10 cellular contexts compared by ENCODE assay signal in the genomic region with DNA sequence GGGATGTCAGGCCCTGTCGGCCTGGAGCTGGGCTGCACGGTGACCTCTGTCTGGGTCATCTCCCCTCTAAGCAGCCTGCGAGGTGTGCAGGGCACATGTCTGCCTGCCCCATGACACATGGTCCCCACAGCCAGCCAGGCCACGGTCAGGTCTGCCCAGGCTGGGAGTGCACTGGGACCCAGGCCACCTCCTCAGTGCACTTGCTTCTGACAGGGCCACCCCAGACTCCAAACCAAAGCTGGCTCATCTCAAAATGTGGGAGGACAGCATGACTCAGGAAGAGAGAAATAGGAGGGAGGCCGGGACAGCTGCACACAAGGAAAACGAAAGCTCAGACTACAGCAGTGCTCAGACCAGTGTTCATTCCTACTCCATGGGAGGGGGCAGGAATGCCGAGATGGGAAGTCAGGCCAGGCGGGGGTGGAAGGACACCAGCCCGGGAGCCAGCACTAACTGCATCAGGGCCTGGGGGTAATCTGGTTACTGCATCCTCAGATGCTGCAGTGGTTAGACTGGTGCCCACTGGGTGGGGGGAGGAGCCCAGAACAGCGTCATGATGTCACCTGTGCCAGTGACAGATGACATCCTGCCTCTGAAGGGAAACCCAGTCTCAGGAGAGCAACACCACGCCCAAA. TPM values are rescaled to one million over a fixed set of nuclear protein-coding genes. Genes with fewer than 3 reads are reported as not detected.
DNase-seq lines count a peak whose midpoint lies in the region; ATAC-seq, FAIRE-seq and TF ChIP-seq lines count a peak whose summit lies in the region.
"Had no signal": no experiment of that assay in that cellular context is flagged by ENCODE, and none has a peak within 500 bp of the region (broad histone marks: within the 10 kb centered on the region; RNA-seq: fewer than 3 reads in every experiment).

No MANE protein-coding gene starts in this region.

- H3K27me3 Mint-ChIP-seq in CD4-positive, alpha-beta memory T cell, result peaks cover 3 to 5% of the 10 kb centered on the region in 2 donors
- peaks cover 30% of the 10 kb centered on the region for H3K27me3 Mint-ChIP-seq in neural crest cell (ENCODE audit: low read depth)

- no peak for DNase-seq in CD4-positive, alpha-beta memory T cell
- DNase-seq in RCC 7860 (ENCODE audit: low spot score) (peak; percentile 47), esophagus squamous epithelium (lab: John Stamatoyannopoulos, UW) (no peak), neural crest cell (ENCODE audit: low read depth, low spot score) (no peak), DMS153 (lab: John Stamatoyannopoulos, UW) (no peak), foreskin melanocyte (no peak)
- DNase-seq: Kasumi-1 had no signal

- peak overlapping the region in 6 of 7 donors; percentile 17 to 77 (median 57) for H3K27ac Mint-ChIP-seq in CD4-positive, alpha-beta memory T cell
- H3K27ac Mint-ChIP-seq in neural crest cell (ENCODE audit: unreplicated experiment), result peak overlapping the region; percentile 88

- TF ChIP-seq CTCF in esophagus squamous epithelium (IDR thresholded peaks at IDR 0.05) (no peak), neural crest cell (conservative IDR thresholded peaks at IDR 0.05) (no peak)

- POLR2A ChIA-PET in CD4-positive, alpha-beta memory T cell (lab: Charles Lee; ENCODE audit: partially characterized antibody), result no interaction called here

- no peaks in the 10 kb centered on the region for H3K4me1 ChIP-seq in CD4-positive, alpha-beta memory T cell (ENCODE audit: insufficient read depth, low read length)
- H3K4me1 ChIP-seq in esophagus squamous epithelium, result peaks cover 16 to 42% (median 20%) of the 10 kb centered on the region in 3 donors

- intact Hi-C loops in CD4-positive, alpha-beta memory T cell (cut with micrococcal nuclease), result no loop called here
- intact Hi-C loops in esophagus squamous epithelium (cut with DNase I), result no loop called here

- H3K9me3 ChIP-seq in CD4-positive, alpha-beta memory T cell (ENCODE audit: control insufficient read depth in 1 of 2, low read length in 2 of 2), result no peaks in the 10 kb centered on the region
- peaks cover 0 to 3% (median 0%) of the 10 kb centered on the region in 3 donors for H3K9me3 ChIP-seq in esophagus squamous epithelium

- no peak for FAIRE-seq in RCC 7860 (lab: Jason Lieb, UNC)
- FAIRE-seq: GM18507 had no signal

- no peaks in the 10 kb centered on the region for H3K36me3 ChIP-seq in CD4-positive, alpha-beta memory T cell (ENCODE audit: insufficient read depth, low read length)
- H3K36me3 ChIP-seq in esophagus squamous epithelium, result peaks cover 0 to 26% (median 11%) of the 10 kb centered on the region in 3 donors

- no peak overlapping the region for H3K27ac ChIP-seq in CD4-positive, alpha-beta memory T cell (ENCODE audit: low read depth, low read length)
- peak overlapping the region; percentile 6 to 73 (median 57) for H3K27ac ChIP-seq in esophagus squamous epithelium

- no peak for TF ChIP-seq POLR2A in esophagus squamous epithelium (IDR thresholded peaks at IDR 0.05)

- 25 to 31% methylated on average over 7 of the region's 11 CpGs for WGBS in esophagus squamous epithelium, 2 donors

- no peak for ATAC-seq in GM19324 (IDR thresholded peaks at IDR 0.05; ENCODE audit: low FRiP score, unreplicated experiment)
- no peak for ATAC-seq in HG03095 (IDR thresholded peaks at IDR 0.05; ENCODE audit: unreplicated experiment)

- H3K4me3 Mint-ChIP-seq in CD4-positive, alpha-beta memory T cell, result peak overlapping the region in 1 of 8 donors; percentile 31
- H3K4me3 Mint-ChIP-seq in neural crest cell, result peak overlapping the region; percentile 31

- peaks cover 4% of the 10 kb centered on the region for H3K27me3 ChIP-seq in CD4-positive, alpha-beta memory T cell (ENCODE audit: insufficient read depth, low read length)
- peaks cover 4 to 43% (median 11%) of the 10 kb centered on the region in 4 donors for H3K27me3 ChIP-seq in esophagus squamous epithelium

- peaks cover 4 to 14% of the 10 kb centered on the region in 2 donors for H3K36me3 Mint-ChIP-seq in CD4-positive, alpha-beta memory T cell
- peaks cover 6% of the 10 kb centered on the region for H3K36me3 Mint-ChIP-seq in neural crest cell (ENCODE audit: low read depth)

- H3K4me1 Mint-ChIP-seq in CD4-positive, alpha-beta memory T cell, result peaks cover 7 to 19% (median 11%) of the 10 kb centered on the region in 4 donors
- H3K4me1 Mint-ChIP-seq in neural crest cell, result peaks cover 17% of the 10 kb centered on the region

- H3K4me3 ChIP-seq in CD4-positive, alpha-beta memory T cell (ENCODE audit: low read length in 2 of 2), result no peak overlapping the region
- no peak overlapping the region for H3K4me3 ChIP-seq in esophagus squamous epithelium

- peaks cover 0 to 5% (median 0%) of the 10 kb centered on the region in 8 donors for H3K9me3 Mint-ChIP-seq in CD4-positive, alpha-beta memory T cell
- H3K9me3 Mint-ChIP-seq in neural crest cell, result no peaks in the 10 kb centered on the region

- CTCF ChIA-PET in CD4-positive, alpha-beta memory T cell (lab: Charles Lee; ENCODE audit: partially characterized antibody), result no interaction called here

RNA-seq across cellular contexts. Expression of a gene that starts 4.0 kb away (rescaled TPM):
- total RNA-seq in CD4-positive, alpha-beta memory T cell, result not detected
- not detected for polyA plus RNA-seq in CD4-positive, alpha-beta memory T cell
- total RNA-seq in esophagus squamous epithelium, result 1 to 10 TPM in 1 of 4 donors, under 1 TPM in 1, not detected in 2; 0.35 to 8.0 TPM
- not detected in 2 replicates for total RNA-seq in neural crest cell

RNA-seq across cellular contexts. Expression of a gene that starts 12.2 kb away (rescaled TPM):
- total RNA-seq in CD4-positive, alpha-beta memory T cell, result not detected
- polyA plus RNA-seq in CD4-positive, alpha-beta memory T cell, result not detected
- total RNA-seq in esophagus squamous epithelium (1 to 10 TPM in 1 of 4 donors, not detected in 3; 1.5 TPM), neural crest cell (0.93 and 1.7 TPM in 2 replicates)
